34 cellular contexts compared by ENCODE assay signal in the genomic region with DNA sequence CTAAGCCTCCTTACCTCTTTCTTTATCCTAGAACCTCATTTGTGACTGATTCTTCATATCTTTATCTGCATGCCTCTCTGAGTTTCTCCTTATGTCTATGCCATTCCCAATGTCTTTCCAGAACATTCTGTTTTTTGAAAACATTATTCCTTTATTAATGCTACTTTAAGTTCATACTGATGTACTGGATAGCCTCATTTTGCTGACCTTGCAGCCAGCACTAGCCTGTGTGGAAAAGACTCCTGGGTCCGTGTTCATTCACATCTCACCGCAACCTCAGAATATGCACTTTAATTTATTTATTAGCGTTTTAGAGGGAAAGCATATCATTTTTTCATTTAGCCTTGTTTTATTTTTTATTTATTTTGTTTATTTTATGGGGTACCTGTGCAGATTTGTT.
"Had no signal": no experiment of that assay in that cellular context is flagged by ENCODE, and none has a peak within 500 bp of the region (broad histone marks: within the 10 kb centered on the region; RNA-seq: fewer than 3 reads in every experiment).

No MANE protein-coding gene starts in this region.

- H3K36me3 ChIP-seq: MG63 had no signal

- H3K4me3 ChIP-seq: MG63 had no signal

- H3K27me3 ChIP-seq: MG63 had no signal

- DNase-seq: MG63, MM.1S, MV-4-11, NCI-H1048, NCI-H1092, NCI-H1092 treated with DMSO at 0.1 percent for 48 hours, NCI-H1105, NCI-H1105 treated with DMSO at 0.1 percent for 48 hours, NCI-H1417, NCI-H1417 treated with DMSO at 0.1 percent for 48 hours, NCI-H1436, NCI-H1436 treated with DMSO at 0.1 percent for 48 hours, NCI-H146, NCI-H1694, NCI-H1694 treated with DMSO at 0.1 percent for 48 hours, NCI-H187, NCI-H187 treated with DMSO at 0.1 percent for 48 hours, NCI-H1930, NCI-H2029, NCI-H2029 treated with DMSO at 0.1 percent for 48 hours, NCI-H2081, NCI-H2081 treated with DMSO at 0.1 percent for 48 hours, NCI-H2107, NCI-H2171, NCI-H2171 treated with DMSO at 0.1 percent for 48 hours, NCI-H2227 treated with DMSO at 0.1 percent for 48 hours, NCI-H226, NCI-H345, NCI-H446, NCI-H446 treated with DMSO at 0.1 percent for 48 hours, NCI-H510A, NCI-H510A treated with DMSO at 0.1 percent for 48 hours, NCI-H524, NCI-H524 treated with DMSO at 0.1 percent for 48 hours had no signal
